1 cellular context compared by ENCODE assay signal in genomic region chr1:64878931-64879710, GRCh38.
TF ChIP-seq lines count a peak whose summit lies in the region.

No MANE protein-coding gene starts in this region.

TF ChIP-seq in H1, 55 proteins besides CTCF, POLR2A, EP300 and RAD21:
- TF ChIP-seq TEAD4 (IDR thresholded peaks at IDR 0.05; ENCODE audit: low read depth, low read length), result no peak
- TF ChIP-seq SUZ12 (IDR thresholded peaks at IDR 0.05; ENCODE audit: low read length), result no peak
- no peak for TF ChIP-seq GABPA (IDR thresholded peaks at IDR 0.05; ENCODE audit: borderline replicate concordance, insufficient read depth, low read length)
- TF ChIP-seq TCF12 (IDR thresholded peaks at IDR 0.05; ENCODE audit: low read depth, low read length), result no peak
- no peak for TF ChIP-seq ASH2L (IDR thresholded peaks at IDR 0.05; ENCODE audit: low read length)
- no peak for TF ChIP-seq RFX5 (IDR thresholded peaks at IDR 0.05; ENCODE audit: borderline replicate concordance, low read depth, low read length)
- TF ChIP-seq KDM5A (IDR thresholded peaks at IDR 0.05; ENCODE audit: low read length), result no peak
- no peak for TF ChIP-seq POLR2AphosphoS5 (IDR thresholded peaks at IDR 0.05; ENCODE audit: low read depth, low read length)
- TF ChIP-seq ATF3 (IDR thresholded peaks at IDR 0.05; ENCODE audit: insufficient read depth, low read depth, low read length), result no peak
- TF ChIP-seq SP4 (IDR thresholded peaks at IDR 0.05; ENCODE audit: low read length), result no peak
- no peak for TF ChIP-seq SAP30 (IDR thresholded peaks at IDR 0.05; ENCODE audit: insufficient read depth, insufficient replicate concordance, low read length)
- TF ChIP-seq TBP (IDR thresholded peaks at IDR 0.05; ENCODE audit: low read depth, low read length), result no peak
